15 cellular contexts compared by ENCODE assay signal in the genomic region with DNA sequence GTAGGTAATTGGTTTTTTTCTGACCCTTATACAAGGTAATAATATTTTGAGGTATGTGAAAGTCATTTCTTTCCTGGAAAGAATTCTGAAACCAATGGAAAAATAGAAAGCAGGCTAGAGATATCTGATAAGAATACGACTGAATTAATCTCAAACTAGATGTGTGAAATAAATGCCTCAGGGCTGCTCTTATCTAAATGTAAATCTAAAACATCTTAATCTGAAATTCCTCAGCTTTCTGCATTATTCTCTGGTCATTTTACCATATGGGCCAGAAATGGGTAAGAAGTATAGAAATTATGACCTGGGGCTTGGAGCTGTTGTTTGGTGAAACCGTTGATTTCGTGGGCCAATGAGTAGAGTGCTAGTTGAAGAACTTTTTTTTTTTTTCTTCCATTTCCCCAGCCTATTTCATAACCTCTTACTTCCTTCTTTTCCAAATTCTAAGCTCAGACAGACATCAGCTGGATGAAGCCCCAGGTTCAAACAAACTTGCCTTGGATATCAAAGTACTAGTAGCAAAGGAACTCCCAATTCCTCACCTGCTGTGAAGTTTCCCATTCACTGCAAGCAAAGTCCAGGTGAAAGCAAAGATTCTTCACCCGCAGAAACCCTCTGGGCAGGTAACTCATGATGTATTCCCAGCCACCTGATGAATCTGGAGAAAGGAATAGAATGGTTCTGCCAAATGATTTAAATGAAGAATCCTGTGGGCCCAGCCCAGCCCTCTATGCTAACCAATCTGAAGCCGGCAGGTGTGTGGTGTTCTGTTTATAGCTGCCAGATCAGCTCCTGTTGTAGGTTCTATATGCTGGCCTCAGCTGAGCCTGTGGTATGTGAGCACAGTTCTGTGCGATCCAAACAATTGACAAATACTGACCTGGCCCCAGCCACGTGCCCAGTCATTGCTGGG. TPM values are rescaled to one million over a fixed set of nuclear protein-coding genes. Genes with fewer than 3 reads are reported as not detected.
DNase-seq lines count a peak whose midpoint lies in the region; TF ChIP-seq lines count a peak whose summit lies in the region.
"Had no signal": no experiment of that assay in that cellular context is flagged by ENCODE, and none has a peak within 500 bp of the region (broad histone marks: within the 10 kb centered on the region; RNA-seq: fewer than 3 reads in every experiment).

No MANE protein-coding gene starts in this region.

- no peaks in the 10 kb centered on the region for H3K9me3 Mint-ChIP-seq in type B pancreatic cell
- H3K9me3 Mint-ChIP-seq in activated T-cell treated with anti-CD3 and anti-CD28 coated beads, Interleukin-2, amount 50 U/mL, for 24 hours = no peaks in the 10 kb centered on the region
- H3K9me3 Mint-ChIP-seq: activated naive CD4-positive, alpha-beta T cell treated with anti-CD3 and anti-CD28 coated beads, Interleukin-2, amount 50 U/mL, for 24 hours had no signal

- DNase-seq in NCI-H510A treated with DMSO at 0.1 percent for 48 hours (lab: John Stamatoyannopoulos, UW) (peak; percentile 33), NCI-H510A (lab: John Stamatoyannopoulos, UW) (no peak), SKM-1 (lab: John Stamatoyannopoulos, UW; ENCODE audit: unreplicated experiment) (peak; percentile 31), medulla oblongata (ENCODE audit: extremely low spot score) (peak; percentile 45), type B pancreatic cell (ENCODE audit: extremely low spot score, unreplicated experiment) (no peak), OCI-M2 (lab: John Stamatoyannopoulos, UW; ENCODE audit: unreplicated experiment) (no peak), NCI-H2081 treated with DMSO at 0.1 percent for 48 hours (lab: John Stamatoyannopoulos, UW) (no peak)
- DNase-seq in activated T-cell treated with anti-CD3 and anti-CD28 coated beads, Interleukin-2, amount 50 U/mL, for 24 hours = no peak
- DNase-seq: activated CD8-positive, alpha-beta memory T cell treated with anti-CD3 and anti-CD28 coated beads, Interleukin-2, amount 50 U/mL, for 4 hours; Karpas-422; NCI-H1694 treated with DMSO at 0.1 percent for 48 hours; NK-92 treated with Interleukin-12 subunit alpha and Interleukin-12 subunit beta, amount 100 ng/mL, for 24 hours; right lobe of liver; stimulated activated naive CD4-positive, alpha-beta T cell had no signal

- H3K4me3 Mint-ChIP-seq in type B pancreatic cell = no peak overlapping the region
- no peak overlapping the region for H3K4me3 Mint-ChIP-seq in activated T-cell treated with anti-CD3 and anti-CD28 coated beads, Interleukin-2, amount 50 U/mL, for 24 hours
- H3K4me3 Mint-ChIP-seq: activated naive CD4-positive, alpha-beta T cell treated with anti-CD3 and anti-CD28 coated beads, Interleukin-2, amount 50 U/mL, for 24 hours had no signal

- peaks cover 27% of the 10 kb centered on the region for H3K4me1 Mint-ChIP-seq in type B pancreatic cell (ENCODE audit: unreplicated experiment)
- H3K4me1 Mint-ChIP-seq in activated T-cell treated with anti-CD3 and anti-CD28 coated beads, Interleukin-2, amount 50 U/mL, for 24 hours (ENCODE audit: low read depth) = peaks cover 7% of the 10 kb centered on the region

- no peak for TF ChIP-seq CTCF in type B pancreatic cell (conservative IDR thresholded peaks at IDR 0.05)

- peaks cover 4% of the 10 kb centered on the region for H3K27me3 Mint-ChIP-seq in type B pancreatic cell
- H3K27me3 Mint-ChIP-seq in activated T-cell treated with anti-CD3 and anti-CD28 coated beads, Interleukin-2, amount 50 U/mL, for 24 hours = peaks cover 9% of the 10 kb centered on the region
- H3K27me3 Mint-ChIP-seq: activated naive CD4-positive, alpha-beta T cell treated with anti-CD3 and anti-CD28 coated beads, Interleukin-2, amount 50 U/mL, for 24 hours had no signal

- peak overlapping the region; percentile 59 for H3K27ac Mint-ChIP-seq in type B pancreatic cell
- H3K27ac Mint-ChIP-seq in activated T-cell treated with anti-CD3 and anti-CD28 coated beads, Interleukin-2, amount 50 U/mL, for 24 hours = no peak overlapping the region
- H3K27ac Mint-ChIP-seq: activated naive CD4-positive, alpha-beta T cell treated with anti-CD3 and anti-CD28 coated beads, Interleukin-2, amount 50 U/mL, for 24 hours had no signal

- no peaks in the 10 kb centered on the region for H3K36me3 Mint-ChIP-seq in type B pancreatic cell
- H3K36me3 Mint-ChIP-seq in activated T-cell treated with anti-CD3 and anti-CD28 coated beads, Interleukin-2, amount 50 U/mL, for 24 hours (ENCODE audit: low read depth) = no peaks in the 10 kb centered on the region
- H3K36me3 Mint-ChIP-seq: activated naive CD4-positive, alpha-beta T cell treated with anti-CD3 and anti-CD28 coated beads, Interleukin-2, amount 50 U/mL, for 24 hours had no signal

RNA-seq across cellular contexts. Expression of gene FOS, which starts 9.7 kb away (rescaled TPM):
- 214 and 974 TPM in 2 replicates for total RNA-seq in type B pancreatic cell (ENCODE audit: low replicate concordance)

Comparison
In these comparisons a context has a peak if more than half of its experiments do, and no peak if none do; other contexts are left out.
1. DNase-seq: peak in NCI-H510A treated with DMSO at 0.1 percent for 48 hours (single experiment), SKM-1 (single experiment) and medulla oblongata (single experiment); none in NCI-H510A (single experiment), type B pancreatic cell (single experiment), activated T-cell treated with anti-CD3 and anti-CD28 coated beads, Interleukin-2, amount 50 U/mL, for 24 hours (single experiment), OCI-M2 (single experiment) and NCI-H2081 treated with DMSO at 0.1 percent for 48 hours (single experiment).